Comparison of ENCODE assay signal across 1 cellular context in genomic region chr12:121579981-121580868, GRCh38.
TF ChIP-seq lines count a peak whose summit lies in the region.

No MANE protein-coding gene starts in this region.

TF ChIP-seq in HepG2, 621 proteins besides CTCF, POLR2A, EP300 and RAD21 (continued from another document and continues in another):
- no peak for TF ChIP-seq RCOR2 (CRISPR knock-in tag; IDR thresholded peaks at IDR 0.05)
- TF ChIP-seq SATB2 (CRISPR knock-in tag; IDR thresholded peaks at IDR 0.05): no peak
- no peak for TF ChIP-seq ZNF460 (CRISPR knock-in tag; IDR thresholded peaks at IDR 0.05; ENCODE audit: borderline replicate concordance)
- TF ChIP-seq ZBTB1 (CRISPR knock-in tag; IDR thresholded peaks at IDR 0.05; ENCODE audit: borderline replicate concordance): no peak
- TF ChIP-seq ZBTB7B (CRISPR knock-in tag; IDR thresholded peaks at IDR 0.05): no peak
- no peak for TF ChIP-seq ATAD3A (CRISPR knock-in tag; IDR thresholded peaks at IDR 0.05)
- TF ChIP-seq ZNF747 (CRISPR knock-in tag; IDR thresholded peaks at IDR 0.05; ENCODE audit: borderline replicate concordance): no peak
- TF ChIP-seq CEBPG (CRISPR knock-in tag; IDR thresholded peaks at IDR 0.05): no peak
- no peak for TF ChIP-seq MTA1 (CRISPR knock-in tag; IDR thresholded peaks at IDR 0.05; ENCODE audit: borderline replicate concordance)
- TF ChIP-seq ZHX2 (IDR thresholded peaks at IDR 0.05; ENCODE audit: low read depth): peak; percentile 59; the same call in 1 of the 2 replicates
- no peak for TF ChIP-seq ZHX2 (CRISPR knock-in tag; IDR thresholded peaks at IDR 0.05; ENCODE audit: borderline replicate concordance)
- no peak for TF ChIP-seq PLRG1 (conservative IDR thresholded peaks at IDR 0.05)
- TF ChIP-seq TARDBP (CRISPR knock-in tag; IDR thresholded peaks at IDR 0.05): no peak
- TF ChIP-seq HES4 (CRISPR knock-in tag; IDR thresholded peaks at IDR 0.05; ENCODE audit: borderline replicate concordance): no peak
- TF ChIP-seq KMT2A (CRISPR knock-in tag; IDR thresholded peaks at IDR 0.05): peak; percentile 18; the same call in 1 of the 2 replicates
- peak; percentile 62; the same call in 1 of the 2 replicates for TF ChIP-seq ZBTB2 (CRISPR knock-in tag; IDR thresholded peaks at IDR 0.05; ENCODE audit: low read depth)
- TF ChIP-seq TAF15 (IDR thresholded peaks at IDR 0.05; ENCODE audit: low read depth, low read length, poor library complexity, severe bottlenecking): no peak
- peak; percentile 25; the same call in 1 of the 2 replicates for TF ChIP-seq MAX (IDR thresholded peaks at IDR 0.05)
- TF ChIP-seq DNMT3B (CRISPR knock-in tag; conservative IDR thresholded peaks at IDR 0.05): no peak
- TF ChIP-seq ZNF646 (CRISPR knock-in tag; IDR thresholded peaks at IDR 0.05): no peak
- no peak for TF ChIP-seq PAWR (CRISPR knock-in tag; IDR thresholded peaks at IDR 0.05; ENCODE audit: borderline replicate concordance)
- TF ChIP-seq ZGPAT (CRISPR knock-in tag; IDR thresholded peaks at IDR 0.05): no peak; the same call in 1 of the 2 replicates
- TF ChIP-seq NONO (IDR thresholded peaks at IDR 0.05): no peak
- TF ChIP-seq NONO (CRISPR knock-in tag; conservative IDR thresholded peaks at IDR 0.05): no peak
- no peak for TF ChIP-seq RARA (CRISPR knock-in tag; IDR thresholded peaks at IDR 0.05)
- no peak for TF ChIP-seq ZNF280B (CRISPR knock-in tag; IDR thresholded peaks at IDR 0.05; ENCODE audit: borderline replicate concordance)
- no peak for TF ChIP-seq THRA (CRISPR knock-in tag; IDR thresholded peaks at IDR 0.05; ENCODE audit: borderline replicate concordance)
- no peak for TF ChIP-seq YEATS2 (CRISPR knock-in tag; IDR thresholded peaks at IDR 0.05; ENCODE audit: borderline replicate concordance)
- TF ChIP-seq U2AF1 (optimal IDR thresholded peaks at IDR 0.05; ENCODE audit: low read depth, low read length): no peak
- TF ChIP-seq HCFC1 (IDR thresholded peaks at IDR 0.05; ENCODE audit: low read depth, low read length): no peak
- 0 out of 2 replicates have a peak, but pooled peaks have one; percentile 15 for TF ChIP-seq TFDP1 (CRISPR knock-in tag; IDR thresholded peaks at IDR 0.05; ENCODE audit: borderline replicate concordance)
- no peak for TF ChIP-seq ZNF704 (CRISPR knock-in tag; IDR thresholded peaks at IDR 0.05; ENCODE audit: borderline replicate concordance)
- TF ChIP-seq ZBTB43 (CRISPR knock-in tag; conservative IDR thresholded peaks at IDR 0.05): no peak
